In genomic region chrX:142251665-142252064, GRCh38 we compare ENCODE assay signal across 24 cellular contexts. TPM values are rescaled to one million over a fixed set of nuclear protein-coding genes. Genes with fewer than 3 reads are reported as not detected.
"Had no signal": no experiment of that assay in that cellular context is flagged by ENCODE, and none has a peak within 500 bp of the region (broad histone marks: within the 10 kb centered on the region; RNA-seq: fewer than 3 reads in every experiment).

No MANE protein-coding gene starts in this region.

- H3K27ac Mint-ChIP-seq: activated naive CD4-positive, alpha-beta T cell treated with anti-CD3 and anti-CD28 coated beads, Interleukin-2, amount 50 U/mL, for 72 hours; activated T-cell treated with anti-CD3 and anti-CD28 coated beads, Interleukin-2, amount 50 U/mL, for 72 hours; memory B cell; naive B cell; stimulated activated naive CD8-positive, alpha-beta T cell treated with anti-CD3 and anti-CD28 coated beads, Interleukin-15, Interleukin-2, amounts not matched to agents 100 ng/mL and 50 ng/mL, for 24 hours had no signal

- H3K27me3 Mint-ChIP-seq: memory B cell; naive B cell; stimulated activated naive CD8-positive, alpha-beta T cell treated with anti-CD3 and anti-CD28 coated beads, Interleukin-15, Interleukin-2, amounts not matched to agents 100 ng/mL and 50 ng/mL, for 24 hours had no signal

- H3K4me3 ChIP-seq: adrenal gland, dorsolateral prefrontal cortex, gastrocnemius medialis, heart left ventricle, mucosa of descending colon, prostate gland, right atrium auricular region, tibial nerve, uterus had no signal

- H3K4me1 ChIP-seq: adrenal gland, gastrocnemius medialis, heart left ventricle, prostate gland, right atrium auricular region, tibial nerve, uterus had no signal

- H3K4me3 Mint-ChIP-seq: activated T-cell treated with anti-CD3 and anti-CD28 coated beads, Interleukin-2, amount 50 U/mL, for 72 hours; memory B cell; naive B cell; stimulated activated naive CD8-positive, alpha-beta T cell treated with anti-CD3 and anti-CD28 coated beads, Interleukin-15, Interleukin-2, amounts not matched to agents 100 ng/mL and 50 ng/mL, for 24 hours had no signal

- H3K9me3 Mint-ChIP-seq: activated naive CD4-positive, alpha-beta T cell treated with anti-CD3 and anti-CD28 coated beads, Interleukin-2, amount 50 U/mL, for 72 hours; activated T-cell treated with anti-CD3 and anti-CD28 coated beads, Interleukin-2, amount 50 U/mL, for 72 hours; memory B cell; stimulated activated naive CD8-positive, alpha-beta T cell treated with anti-CD3 and anti-CD28 coated beads, Interleukin-15, Interleukin-2, amounts not matched to agents 100 ng/mL and 50 ng/mL, for 24 hours had no signal

- ATAC-seq: activated naive CD4-positive, alpha-beta T cell treated with anti-CD3 and anti-CD28 coated beads, Interleukin-2, amount 50 U/mL, for 72 hours; activated T-cell treated with anti-CD3 and anti-CD28 coated beads, Interleukin-2, amount 50 U/mL, for 72 hours; gastrocnemius medialis; heart left ventricle; left ventricle myocardium superior; mucosa of descending colon had no signal

- H3K36me3 Mint-ChIP-seq: activated naive CD4-positive, alpha-beta T cell treated with anti-CD3 and anti-CD28 coated beads, Interleukin-2, amount 50 U/mL, for 72 hours; memory B cell; naive B cell had no signal

- H3K4me1 Mint-ChIP-seq: memory B cell, naive B cell had no signal

- H3K27ac ChIP-seq: adrenal gland, dorsolateral prefrontal cortex, gastrocnemius medialis, heart left ventricle, prostate gland, right atrium auricular region, uterus had no signal

- H3K9me3 ChIP-seq: adrenal gland, gastrocnemius medialis, heart left ventricle, mucosa of descending colon, prostate gland, right atrium auricular region, tibial nerve, uterus had no signal

- H3K27me3 ChIP-seq: adrenal gland, gastrocnemius medialis, heart left ventricle, right atrium auricular region, tibial nerve, uterus had no signal

- H3K36me3 ChIP-seq: adrenal gland, gastrocnemius medialis, heart left ventricle, prostate gland, right atrium auricular region, tibial nerve, uterus had no signal

- DNase-seq: activated CD4-positive, alpha-beta T cell treated with anti-CD3 and anti-CD28 coated beads, Interleukin-2, amount 50 U/mL, for 4 hours; activated gamma-delta T cell; activated T-cell treated with anti-CD3 and anti-CD28 coated beads, Interleukin-2, amount 50 U/mL, for 72 hours; adrenal gland; central memory CD4-positive, alpha-beta T cell; dorsolateral prefrontal cortex; gastrocnemius medialis; heart left ventricle; kidney glomerular epithelial cell; left ventricle myocardium superior; mucosa of descending colon; naive B cell; uterus had no signal

RNA-seq across cellular contexts. Expression of gene MAGEC2, which starts 46.6 kb away (rescaled TPM):
- total RNA-seq: activated CD8-positive, alpha-beta memory T cell treated with anti-CD3 and anti-CD28 coated beads for 36 hours; activated naive CD4-positive, alpha-beta T cell treated with anti-CD3 and anti-CD28 coated beads, Interleukin-2, amount 50 U/mL, for 72 hours; activated T-cell treated with anti-CD3 and anti-CD28 coated beads, Interleukin-2, amount 50 U/mL, for 72 hours; dorsolateral prefrontal cortex; epithelial cell of proximal tubule; gastrocnemius medialis; heart left ventricle; left ventricle myocardium superior; mucosa of descending colon; osteocyte; right atrium auricular region; skeletal muscle tissue; T-helper 2 cell treated with Interferon-gamma antibody and Interleukin-4, amounts not matched to agents 100 ng/mL and 5 ng/mL, for 36 hours; tibial nerve; uterus had no signal
